1 cellular context compared by ENCODE assay signal in the genomic region with DNA sequence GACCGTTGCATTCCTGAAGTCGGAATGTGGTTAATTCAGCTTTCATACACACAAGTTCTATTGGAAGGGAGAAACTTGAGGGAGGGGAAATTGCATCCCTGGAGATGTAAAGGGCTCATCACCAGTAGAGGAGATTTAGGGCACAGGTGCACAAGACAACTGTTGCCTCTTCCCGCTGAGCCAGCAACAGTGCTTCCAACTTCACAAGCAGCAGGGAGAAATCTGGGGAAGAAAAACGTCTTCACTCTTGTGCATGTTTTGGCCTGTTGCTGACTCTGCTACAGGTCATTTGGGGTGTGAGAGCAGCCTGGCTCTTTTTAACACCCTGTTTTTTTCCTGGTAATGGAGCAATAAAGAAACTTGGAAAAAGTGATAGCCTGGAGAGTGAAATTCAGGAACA.
TF ChIP-seq lines count a peak whose summit lies in the region.

No MANE protein-coding gene starts in this region.

TF ChIP-seq in IMR-90, 13 proteins besides CTCF, POLR2A, EP300 and RAD21 (continued from another document):
- TF ChIP-seq, protein P1, sequence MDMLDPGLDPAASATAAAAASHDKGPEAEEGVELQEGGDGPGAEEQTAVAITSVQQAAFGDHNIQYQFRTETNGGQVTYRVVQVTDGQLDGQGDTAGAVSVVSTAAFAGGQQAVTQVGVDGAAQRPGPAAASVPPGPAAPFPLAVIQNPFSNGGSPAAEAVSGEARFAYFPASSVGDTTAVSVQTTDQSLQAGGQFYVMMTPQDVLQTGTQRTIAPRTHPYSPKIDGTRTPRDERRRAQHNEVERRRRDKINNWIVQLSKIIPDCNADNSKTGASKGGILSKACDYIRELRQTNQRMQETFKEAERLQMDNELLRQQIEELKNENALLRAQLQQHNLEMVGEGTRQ (IDR thresholded peaks at IDR 0.05; ENCODE audit: low read depth, low read length) = no peak
